Comparison of ENCODE assay signal across 8 cellular contexts in the genomic region with DNA sequence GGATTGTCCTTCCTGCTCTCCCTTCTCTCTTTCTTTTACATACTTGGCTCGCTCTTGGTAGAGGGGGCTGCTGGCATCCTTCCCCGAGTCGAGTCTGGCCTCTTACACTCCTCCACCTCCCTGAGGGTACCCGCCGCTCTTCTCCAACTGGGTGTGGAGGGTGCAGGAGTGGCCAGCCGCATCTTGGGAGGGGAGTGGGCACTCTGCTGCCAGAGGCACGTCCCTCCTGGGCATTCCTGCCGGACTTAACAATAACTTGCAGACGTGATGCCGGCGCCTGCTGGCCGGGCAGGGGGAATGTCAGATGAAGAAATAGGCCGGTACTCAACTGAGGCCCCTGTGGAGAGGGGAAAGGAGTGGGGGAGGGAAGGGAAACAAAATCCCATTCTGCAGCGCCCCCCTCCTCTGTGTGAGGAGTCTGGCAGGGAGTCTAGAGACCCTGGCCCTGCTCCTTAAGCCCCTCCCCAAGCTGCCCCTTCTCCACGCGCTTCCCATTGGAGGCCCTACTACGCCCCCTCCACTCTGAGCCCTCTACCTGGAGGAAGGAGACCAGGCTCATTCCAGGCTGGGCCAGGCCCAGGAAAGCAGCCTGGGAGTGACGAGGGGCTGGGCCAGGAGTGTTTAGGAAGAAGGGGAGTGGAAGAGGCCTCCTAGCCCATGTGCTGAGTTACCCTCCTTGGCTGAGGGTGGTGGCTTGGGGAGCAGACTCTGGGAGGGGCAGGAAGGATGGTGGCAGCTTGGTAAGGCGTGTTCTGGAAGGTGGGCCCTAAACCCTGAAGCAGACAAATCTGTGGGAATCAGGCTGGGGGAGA. TPM values are rescaled to one million over a fixed set of nuclear protein-coding genes. Genes with fewer than 3 reads are reported as not detected.
A peak's percentile ranks its signal among the peaks of the same experiment; 100 is the strongest.
DNase-seq lines count a peak whose midpoint lies in the region; ATAC-seq, FAIRE-seq and TF ChIP-seq lines count a peak whose summit lies in the region.

No MANE protein-coding gene starts in this region.

- H3K4me1 ChIP-seq in H1 (replicated peaks in 1 of 4; ENCODE audit: control insufficient read depth in 3 of 4, insufficient read depth in 4 of 4, low read length in 3 of 4) (peaks cover 9 to 25% (median 17%) of the 10 kb centered on the region in 4 experiments), mononuclear cell (ENCODE audit: insufficient read depth, low read length) (peaks cover 60% of the 10 kb centered on the region), uterus (peaks cover 0 to 10% of the 10 kb centered on the region in 2 donors)

- CTCF ChIA-PET in H1 (lab: Charles Lee; ENCODE audit: partially characterized antibody), result interaction anchor here (0.6 to 4.3 kb wide), 21 partner anchors 11 to 288 kb away, joined by 3 to 23 read pairs (median 3); no protein-coding TSS in a partner anchor

- peak overlapping the region; percentile 55; the same call in 1 of the 2 replicates for H2BK20ac ChIP-seq in H1 (ENCODE audit: low read length)

- H3K36me3 ChIP-seq in SK-N-MC (ENCODE audit: insufficient read depth, low read length), result no peaks in the 10 kb centered on the region
- no peaks in the 10 kb centered on the region for H3K36me3 ChIP-seq in H1 (ENCODE audit: control insufficient read depth in 2 of 4, insufficient read depth in 4 of 4, low read length in 3 of 4)
- no peaks in the 10 kb centered on the region for H3K36me3 ChIP-seq in uterus

- no peak overlapping the region for H3K14ac ChIP-seq in H1 (ENCODE audit: insufficient read length)

- no peak overlapping the region for H2AK5ac ChIP-seq in H1 (ENCODE audit: low read depth, low read length)

- ATAC-seq in HG02870 (IDR thresholded peaks at IDR 0.05; ENCODE audit: unreplicated experiment), result no peak

- H3K9me3 ChIP-seq in SK-N-MC (ENCODE audit: low read depth, low read length), result no peaks in the 10 kb centered on the region
- H3K9me3 ChIP-seq in H1 (ENCODE audit: insufficient read depth in 2 of 2, low read depth in 1 of 2, low read length in 1 of 2), result no peaks in the 10 kb centered on the region
- H3K9me3 ChIP-seq in mononuclear cell (ENCODE audit: low read depth, low read length), result no peaks in the 10 kb centered on the region
- H3K9me3 ChIP-seq in uterus, result no peaks in the 10 kb centered on the region

- no peak for TF ChIP-seq EP300 in H1 (IDR thresholded peaks at IDR 0.05; ENCODE audit: borderline replicate concordance in 1 of 2, low read depth in 2 of 2, low read length in 2 of 2)

- peaks cover 20% of the 10 kb centered on the region for H3K23me2 ChIP-seq in H1 (ENCODE audit: low read depth, low read length)

- peaks cover 0 to 2% of the 10 kb centered on the region in 2 experiments for H4K20me1 ChIP-seq in H1 (replicated peaks in 1 of 2; ENCODE audit: control insufficient read depth in 1 of 2, insufficient read depth in 2 of 2, low read length in 2 of 2)

- TF ChIP-seq CTCF in H1 (IDR thresholded peaks at IDR 0.05; ENCODE audit: control extremely low read depth in 1 of 3, insufficient read depth in 1 of 3, low read depth in 1 of 3, low read length in 3 of 3) (peak; percentile 4 to 24 (median 22); a peak in 3 of 4 replicates), uterus (IDR thresholded peaks at IDR 0.05) (peak in 3 of 4 experiments; percentile 14 to 54 (median 31))

- WGBS in H1 (ENCODE audit: extremely low coverage in 1 of 2, insufficient coverage in 1 of 2, insufficient read length in 1 of 2, insufficient replicate concordance in 2 of 2, low coverage in 1 of 2, low lambda C conversion rate in 2 of 2, missing lambda C conversion rate in 1 of 2), 2 experiments, result 7% methylated on average over 16 of the region's 19 CpGs; no CpG with 5 or more reads in 1 of the 2 experiments

- H3K4me3 ChIP-seq in SK-N-MC, result peak overlapping the region; percentile 80
- H3K4me3 ChIP-seq in H1 (ENCODE audit: extremely low read depth in 1 of 4, insufficient read depth in 2 of 4, low read depth in 3 of 4, low read length in 4 of 4), result peak overlapping the region; percentile 48 to 89 (median 72)
- H3K4me3 ChIP-seq in mononuclear cell (ENCODE audit: low read length), result peak overlapping the region; percentile 81
- peak overlapping the region; percentile 61 to 63 for H3K4me3 ChIP-seq in uterus

- POLR2A ChIA-PET in H1 (lab: Charles Lee; ENCODE audit: partially characterized antibody), result interaction anchor here (0.7 to 3.5 kb wide), 8 partner anchors 9 to 115 kb away, joined by 3 to 8 read pairs (median 4); no protein-coding TSS in a partner anchor

- H2BK5ac ChIP-seq in H1 (ENCODE audit: low read depth, low read length), result peak overlapping the region; percentile 6; the same call in 1 of the 2 replicates

- intact Hi-C loops in uterus (cut with DNase I; ENCODE audit: low total_unique reads), result loop anchor here (5.0 kb wide), 3 partner anchors 64 to 121 kb away; no protein-coding TSS in a partner anchor

- no peak overlapping the region for H2AFZ ChIP-seq in H1 (ENCODE audit: low read length)

- no peak overlapping the region for H4K5ac ChIP-seq in H1 (ENCODE audit: insufficient read length, low read depth, low read length)

- TF ChIP-seq RAD21 in H1 (IDR thresholded peaks at IDR 0.05 in 1 of 2, conservative IDR thresholded peaks at IDR 0.05 in 1 of 2; ENCODE audit: low read depth in 2 of 2, low read length in 2 of 2), result peak; percentile 25 to 28; a peak in 2 of 4 replicates

- H2BK12ac ChIP-seq in H1 (ENCODE audit: low read depth, low read length), result peak overlapping the region; percentile 95; the same call in 1 of the 2 replicates

- peak overlapping the region; percentile 81 for H3K18ac ChIP-seq in H1 (ENCODE audit: extremely low read depth, low read length)

- H3K23ac ChIP-seq in H1 (ENCODE audit: insufficient read length), result no peak overlapping the region

- 0 out of 2 replicates have a peak, but pooled peaks cover 3% of the 10 kb centered on the region for H3K79me1 ChIP-seq in H1 (ENCODE audit: low read depth, low read length)

- 0 out of 2 replicates have a peak overlapping the region, but pooled peaks have one; percentile 93 for H2BK15ac ChIP-seq in H1 (ENCODE audit: low read length)

- H3K9ac ChIP-seq in SK-N-MC (ENCODE audit: insufficient read length) (peak overlapping the region; percentile 25), H1 (replicated peaks in 1 of 4; ENCODE audit: extremely low read depth in 1 of 4, low read depth in 3 of 4, low read length in 3 of 4) (peak overlapping the region in 3 of 4 experiments; percentile 45 to 63 (median 45); a peak in 5 of 7 replicates)

- no peak overlapping the region for H3K27ac ChIP-seq in SK-N-MC
- H3K27ac ChIP-seq in H1 (ENCODE audit: low read depth, low read length), result no peak overlapping the region
- peak overlapping the region; percentile 94 to 98 for H3K27ac ChIP-seq in uterus

- no peak for FAIRE-seq in H1 (lab: Jason Lieb, UNC)

- H3K4ac ChIP-seq in H1 (replicated peaks; ENCODE audit: insufficient read length, low read depth, low read length), result no peak overlapping the region

- H2BK120ac ChIP-seq in H1 (replicated peaks; ENCODE audit: low read depth, low read length), result no peak overlapping the region

- no peak overlapping the region; the same call in 1 of the 2 replicates for H4K8ac ChIP-seq in H1 (ENCODE audit: extremely low read depth, insufficient read depth, low read length)

- peaks cover 8 to 31% (median 17%) of the 10 kb centered on the region in 4 experiments for H3K27me3 ChIP-seq in H1 (replicated peaks in 1 of 4; ENCODE audit: control insufficient read depth in 3 of 4, extremely low read depth in 1 of 4, insufficient read depth in 3 of 4, low read length in 3 of 4)
- H3K27me3 ChIP-seq in mononuclear cell (ENCODE audit: insufficient read depth, low read length), result no peaks in the 10 kb centered on the region
- H3K27me3 ChIP-seq in uterus, result no peaks in the 10 kb centered on the region

- TF ChIP-seq POLR2A in H1 (IDR thresholded peaks at IDR 0.05; ENCODE audit: control extremely low read depth in 1 of 2, low read depth in 2 of 2, low read length in 2 of 2) (peak in 1 of 2 experiments; percentile 86; a peak in 2 of 3 replicates), uterus (IDR thresholded peaks at IDR 0.05) (peak in 1 of 2 donors; percentile 53)

- H3K4me2 ChIP-seq in H1 (ENCODE audit: insufficient read depth in 1 of 2, low read depth in 2 of 2, low read length in 2 of 2), result peak overlapping the region; percentile 98 to 99

- peak; percentile 40 for DNase-seq in activated T-cell treated with anti-CD3 and anti-CD28 coated beads, Interleukin-2, amount 50 U/mL, for 1 hour
- DNase-seq in activated T-cell treated with anti-CD3 and anti-CD28 coated beads for 4 hours (no peak), SK-N-MC (ENCODE audit: low read depth, low spot score) (no peak), H1 (ENCODE audit: low read depth in 1 of 2, low spot score in 2 of 2) (peak; percentile 78 to 80), uterus (peak; percentile 63 to 73), NCI-H2081 (lab: John Stamatoyannopoulos, UW) (no peak)

- peak overlapping the region; percentile 16 for H4K91ac ChIP-seq in H1 (replicated peaks; ENCODE audit: insufficient read length, low read length)

- peaks cover 0 to 4% of the 10 kb centered on the region in 2 experiments; a peak in 1 of 4 replicates for H3K79me2 ChIP-seq in H1 (ENCODE audit: control insufficient read depth in 1 of 2, insufficient read depth in 2 of 2, low read length in 2 of 2)

- no peak overlapping the region for H3K56ac ChIP-seq in H1 (replicated peaks; ENCODE audit: insufficient read length, low read depth, low read length)

TF ChIP-seq in H1, 55 proteins besides CTCF, POLR2A, EP300 and RAD21 (continues in another document):
- TF ChIP-seq KDM1A (IDR thresholded peaks at IDR 0.05; ENCODE audit: borderline replicate concordance, low read length) (no peak), CEBPB (IDR thresholded peaks at IDR 0.05; ENCODE audit: low read depth, low read length) (peak; percentile 65), TEAD4 (IDR thresholded peaks at IDR 0.05; ENCODE audit: low read depth, low read length) (peak; percentile 40; the same call in 1 of the 2 replicates), CBX8 (IDR thresholded peaks at IDR 0.05; ENCODE audit: borderline replicate concordance, low read depth, low read length) (no peak), SP1 (IDR thresholded peaks at IDR 0.05; ENCODE audit: low read depth, low read length) (peak; percentile 66; the same call in 1 of the 2 replicates), TAF7 (optimal IDR thresholded peaks at IDR 0.05; ENCODE audit: borderline replicate concordance, low read depth, low read length) (peak; percentile 65)

RNA-seq across cellular contexts. Expression of gene ATP2B4, which starts 1.8 kb away (rescaled TPM):
- total RNA-seq in H1 (2021; fragmentation: NEBNext Ultra II Directional; extraction: Animal tissue kit (Norgen Biotek cat#: 25700)), result 11.2 and 12.3 TPM in 2 replicates
- polyA plus RNA-seq in H1 (2011; rRNA removed), result 12.2 and 17.5 TPM in 2 replicates
- 17.0 TPM for polyA plus RNA-seq in H1 (2011; cell fraction: cytosol; rRNA removed)
- polyA plus RNA-seq in H1 (2011; cell fraction: nucleus; rRNA removed), result 27.5 TPM
- polyA plus RNA-seq in H1 (2012, experiment 1 of 2), result 12.1 to 18.5 TPM (median 15.9 TPM) in 4 replicates
- 1.3 TPM for polyA plus RNA-seq in H1 (2012, experiment 2 of 2)
- polyA plus RNA-seq in H1 (2013, experiment 1 of 2), result 16.3 TPM
- polyA plus RNA-seq in H1 (2013, experiment 2 of 2), result 14.3 TPM
- 66.3 and 82.5 TPM in 2 replicates for polyA minus RNA-seq in H1 (2011; rRNA and poly(A)+ RNA removed)
- 35.2 TPM for polyA minus RNA-seq in H1 (2011; cell fraction: cytosol; rRNA and poly(A)+ RNA removed)
- polyA minus RNA-seq in H1 (2011; cell fraction: nucleus; rRNA and poly(A)+ RNA removed), result 34.8 TPM
- total RNA-seq in mononuclear cell (21.3 TPM), uterus (100 to 1,000 TPM in 3 of 4 donors, 10 to 100 TPM in 1; 82.6 to 464 (median 215) TPM)

Comparison
In these comparisons a context has a peak if more than half of its experiments do, and no peak if none do; other contexts are left out.
1. DNase-seq: peak in activated T-cell treated with anti-CD3 and anti-CD28 coated beads, Interleukin-2, amount 50 U/mL, for 1 hour (single experiment), H1 (2 of 2) and uterus (2 of 2); none in activated T-cell treated with anti-CD3 and anti-CD28 coated beads for 4 hours (single experiment), SK-N-MC (single experiment) and NCI-H2081 (0 of 2).
2. H3K27ac ChIP-seq: peak in uterus (2 of 2); none in SK-N-MC (single experiment) and H1 (single experiment).
3. Peak in every context shown above with its lines, with median percentiles within 50 percentile points of each other: H3K4me3 ChIP-seq.